ENCODE assay signal across 8 cellular contexts in the genomic region with DNA sequence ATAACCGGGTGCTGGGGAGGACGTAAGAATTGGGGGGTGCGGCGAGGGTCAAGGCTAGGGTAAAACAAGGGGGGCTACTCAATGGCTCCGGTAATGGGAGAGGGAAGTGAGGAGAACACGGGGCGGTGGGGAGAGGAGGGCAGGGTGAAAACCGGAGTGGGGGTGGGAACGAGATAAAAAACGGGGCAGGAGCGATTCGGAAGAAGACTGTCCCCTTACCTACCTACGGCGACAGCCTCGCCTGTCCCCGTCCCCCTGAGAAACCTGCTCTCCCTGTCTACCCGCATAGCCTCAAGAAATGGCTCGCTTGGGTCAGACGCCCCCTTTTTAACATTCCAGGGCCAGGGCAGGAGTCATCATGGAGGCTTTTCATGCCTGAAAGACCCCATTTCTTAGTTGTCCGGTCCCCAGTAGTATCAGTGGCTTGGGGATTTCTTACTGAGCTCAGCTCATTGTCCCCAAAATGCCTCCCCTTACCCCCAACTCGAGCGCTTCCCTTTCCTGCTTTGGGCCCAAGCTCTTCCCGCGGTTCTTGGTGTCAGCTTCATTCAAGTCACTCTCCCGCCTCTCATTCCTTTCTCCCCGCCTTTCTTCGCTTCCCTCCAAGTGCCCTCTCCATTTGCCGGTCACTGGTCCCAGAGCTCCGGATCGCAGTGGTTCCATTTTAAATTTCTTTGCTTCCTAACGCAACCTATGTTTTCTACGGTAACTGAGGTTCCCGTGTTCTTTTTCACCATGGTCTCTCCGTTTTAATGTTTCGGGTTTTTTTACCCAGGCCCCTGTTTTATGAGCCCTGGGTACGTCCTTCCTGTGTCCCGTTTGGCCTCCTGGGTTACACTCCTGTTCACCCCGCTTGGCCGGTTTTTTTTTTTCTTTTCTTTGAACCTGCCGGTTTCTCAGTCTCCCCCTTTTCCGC. TPM values are rescaled to one million over a fixed set of nuclear protein-coding genes. Genes with fewer than 3 reads are reported as not detected.
DNase-seq lines count a peak whose midpoint lies in the region; ATAC-seq and TF ChIP-seq lines count a peak whose summit lies in the region.

No MANE protein-coding gene starts in this region.

- peaks cover 6% of the 10 kb centered on the region for H3K36me3 Mint-ChIP-seq in osteocyte (ENCODE audit: unreplicated experiment)

- H3K27ac Mint-ChIP-seq in osteocyte (ENCODE audit: unreplicated experiment) = peak overlapping the region; percentile 92

- no peaks in the 10 kb centered on the region for H3K27me3 Mint-ChIP-seq in osteocyte (ENCODE audit: unreplicated experiment)

- peaks cover 45% of the 10 kb centered on the region for H3K4me1 Mint-ChIP-seq in osteocyte (ENCODE audit: unreplicated experiment)

- TF ChIP-seq CTCF in 22Rv1 (IDR thresholded peaks at IDR 0.05) (no peak), osteocyte (IDR thresholded peaks at IDR 0.05) (no peak)

- intact Hi-C loops in left cardiac atrium (cut with DNase I) = loop anchor here in 1 of 2 donors (5.0 kb wide), 1 partner anchor 40 kb away; the partner anchor contains the start of gene VSIG10

- H3K9me3 Mint-ChIP-seq in osteocyte (ENCODE audit: unreplicated experiment) = no peaks in the 10 kb centered on the region

- in situ Hi-C loops in G401 (cut with HindIII; ENCODE audit: low sequenced_read_pairs) = no loop called here

- DNase-seq in G401 (ENCODE audit: low spot score) = peak; percentile 82
- peak; percentile 30 for DNase-seq in NCI-H2107 (lab: John Stamatoyannopoulos, UW)
- peak; percentile 45 for DNase-seq in amniotic epithelial cell (ENCODE audit: low read depth)
- DNase-seq in left cardiac atrium = peak; percentile 45
- no peak for DNase-seq in osteocyte (ENCODE audit: extremely low spot score, unreplicated experiment)
- DNase-seq in SKM-1 treated with dmso at 0.1 percent for 144 hours (lab: John Stamatoyannopoulos, UW; ENCODE audit: unreplicated experiment) = no peak

- ATAC-seq in left cardiac atrium (peak; percentile 50 to 56), HG03520 (IDR thresholded peaks at IDR 0.05; ENCODE audit: unreplicated experiment) (no peak)

- peak overlapping the region; percentile 88 for H3K4me3 Mint-ChIP-seq in osteocyte (ENCODE audit: unreplicated experiment)

- peak overlapping the region; percentile 89 for H3K27ac ChIP-seq in 22Rv1

RNA-seq across cellular contexts. Expression of gene WSB2, which starts 1.2 kb away (rescaled TPM):
- 120 and 139 TPM in 2 replicates for total RNA-seq in G401 (2014; rRNA removed; shearing (Covaris generic))
- 10 to 100 TPM; 77.6 to 83.4 TPM for total RNA-seq in left cardiac atrium
- 94.7 and 98.2 TPM in 2 replicates for total RNA-seq in osteocyte

RNA-seq across cellular contexts. Expression of gene VSIG10, which starts 41.7 kb away (rescaled TPM):
- total RNA-seq in G401 (2014; rRNA removed; shearing (Covaris generic)) = 24.2 and 32.2 TPM in 2 replicates
- total RNA-seq in left cardiac atrium (10 to 100 TPM in 1 of 2 donors, 1 to 10 TPM in 1; 9.3 to 17.2 TPM), osteocyte (20.7 and 21.7 TPM in 2 replicates)

RNA-seq across cellular contexts. Expression of gene RFC5, which starts 45.6 kb away (rescaled TPM):
- 61.6 and 64.0 TPM in 2 replicates for total RNA-seq in G401 (2014; rRNA removed; shearing (Covaris generic))
- total RNA-seq in left cardiac atrium = 1 to 10 TPM; 4.9 to 7.7 TPM
- 12.7 and 13.2 TPM in 2 replicates for total RNA-seq in osteocyte

Comparison
In these comparisons a context has a peak if more than half of its experiments do, and no peak if none do; other contexts are left out.
1. DNase-seq: peak in G401 (single experiment), NCI-H2107 (single experiment), amniotic epithelial cell (single experiment) and left cardiac atrium (single experiment); none in osteocyte (single experiment) and SKM-1 treated with dmso at 0.1 percent for 144 hours (single experiment).